ENCODE assay signal across 17 cellular contexts in genomic region chr2:170307052-170307451, GRCh38.
A peak's percentile ranks its signal among the peaks of the same experiment; 100 is the strongest.
DNase-seq lines count a peak whose midpoint lies in the region; ATAC-seq, FAIRE-seq and TF ChIP-seq lines count a peak whose summit lies in the region.
"Had no signal": no experiment of that assay in that cellular context is flagged by ENCODE, and none has a peak within 500 bp of the region (broad histone marks: within the 10 kb centered on the region; RNA-seq: fewer than 3 reads in every experiment).

No MANE protein-coding gene starts in this region.

- 62 to 72% (median 69%) methylated on average over 2 of the region's 2 CpGs for WGBS in adrenal gland, 4 donors

- H3K4me3 Mint-ChIP-seq in mesothelial cell of epicardium: no peak overlapping the region

- H3K36me3 Mint-ChIP-seq in mesothelial cell of epicardium: no peaks in the 10 kb centered on the region

- no peaks in the 10 kb centered on the region for H3K9me3 Mint-ChIP-seq in mesothelial cell of epicardium

- H3K9me3 ChIP-seq in PC-3 (ENCODE audit: low read length) (no peaks in the 10 kb centered on the region), mucosa of descending colon (no peaks in the 10 kb centered on the region), adrenal gland (replicated peaks in 1 of 3) (no peaks in the 10 kb centered on the region)
- H3K9me3 ChIP-seq: BLaER1, HAP-1 had no signal

- CTCF ChIA-PET in PC-3 (lab: Charles Lee): no interaction called here

- DNase-seq in DMS53 (lab: John Stamatoyannopoulos, UW): peak; percentile 75
- peak; percentile 65 for DNase-seq in PC-3
- no peak for DNase-seq in mucosa of descending colon
- DNase-seq in activated naive CD4-positive, alpha-beta T cell (lab: John Stamatoyannopoulos, UW): no peak
- DNase-seq in mesothelial cell of epicardium (ENCODE audit: low spot score in 2 of 2, unreplicated experiment in 2 of 2): no peak
- no peak for DNase-seq in adrenal gland
- DNase-seq: 8988T, AML-193, DMS79, IMR-90 had no signal

- H3K9ac ChIP-seq in PC-3 (ENCODE audit: low read length): no peak overlapping the region
- H3K9ac ChIP-seq: BLaER1 had no signal

- H3K4me3 ChIP-seq in PC-3 (ENCODE audit: low read length): no peak overlapping the region
- no peak overlapping the region for H3K4me3 ChIP-seq in mucosa of descending colon
- no peak overlapping the region for H3K4me3 ChIP-seq in adrenal gland
- H3K4me3 ChIP-seq: BLaER1, HAP-1 had no signal

- peaks cover 5% of the 10 kb centered on the region for H3F3A ChIP-seq in PC-3 (ENCODE audit: low read length, unreplicated experiment)

- peak overlapping the region; percentile 47 for H3K27ac ChIP-seq in PC-3 (ENCODE audit: low read length)
- no peak overlapping the region for H3K27ac ChIP-seq in adrenal gland
- H3K27ac ChIP-seq: BLaER1 had no signal

- TF ChIP-seq CTCF in PC-3 (conservative IDR thresholded peaks at IDR 0.05; ENCODE audit: low read depth, low read length) (no peak), mucosa of descending colon (IDR thresholded peaks at IDR 0.05) (no peak), mesothelial cell of epicardium (IDR thresholded peaks at IDR 0.05; ENCODE audit: unreplicated experiment) (no peak), adrenal gland (IDR thresholded peaks at IDR 0.05) (no peak)

- H3K36me3 ChIP-seq in PC-3 (ENCODE audit: low read depth, low read length): no peaks in the 10 kb centered on the region
- no peaks in the 10 kb centered on the region for H3K36me3 ChIP-seq in mucosa of descending colon (ENCODE audit: low read depth)
- H3K36me3 ChIP-seq in adrenal gland (replicated peaks in 1 of 2): no peaks in the 10 kb centered on the region
- H3K36me3 ChIP-seq: BLaER1, HAP-1 had no signal

- H3K9me2 ChIP-seq in PC-3 (replicated peaks; ENCODE audit: low read length): no peaks in the 10 kb centered on the region

- peaks cover 7% of the 10 kb centered on the region for H3K4me1 Mint-ChIP-seq in mesothelial cell of epicardium

- no TSS peak for BruUV-seq in PC-3 (replicated peaks; lab: Mats Ljungman, UMichigan)

- POLR2A ChIA-PET in PC-3 (lab: Charles Lee; ENCODE audit: unreplicated experiment): no interaction called here

- H3K79me2 ChIP-seq in PC-3 (ENCODE audit: low read length): no peaks in the 10 kb centered on the region

- no peak overlapping the region for H3K27ac Mint-ChIP-seq in mesothelial cell of epicardium

- intact Hi-C loops in PC-3 (cut with micrococcal nuclease): no loop called here
- intact Hi-C loops in mucosa of descending colon (cut with DNase I, micrococcal nuclease): no loop called here
- intact Hi-C loops in adrenal gland (cut with DNase I): no loop called here

- H3K27me3 ChIP-seq in PC-3 (ENCODE audit: low read length) (0 out of 2 replicates have a peak, but pooled peaks cover 4% of the 10 kb centered on the region), adrenal gland (peaks cover 3% of the 10 kb centered on the region)
- H3K27me3 ChIP-seq: BLaER1 had no signal

- no peaks in the 10 kb centered on the region for H4K20me1 ChIP-seq in PC-3 (ENCODE audit: low read length)
- H4K20me1 ChIP-seq: BLaER1 had no signal

- TF ChIP-seq POLR2A in adrenal gland (IDR thresholded peaks at IDR 0.05): no peak

- H3K27me3 Mint-ChIP-seq in mesothelial cell of epicardium (ENCODE audit: low read depth): peaks cover 4% of the 10 kb centered on the region

- H2AFZ ChIP-seq in PC-3 (ENCODE audit: low read length): no peak overlapping the region

- FAIRE-seq in colon (lab: Jason Lieb, UNC): peak; percentile 70
- FAIRE-seq: GM12892, GM19239, H1 had no signal

- peak overlapping the region; percentile 44 for H3K4me2 ChIP-seq in PC-3 (ENCODE audit: low read length)
- H3K4me2 ChIP-seq: BLaER1 had no signal

- H3K4me1 ChIP-seq in PC-3 (ENCODE audit: insufficient read depth, low read length) (peaks cover 36% of the 10 kb centered on the region), mucosa of descending colon (ENCODE audit: low read depth) (peaks cover 16% of the 10 kb centered on the region), adrenal gland (replicated peaks in 1 of 2) (no peaks in the 10 kb centered on the region)
- H3K4me1 ChIP-seq: BLaER1, HAP-1 had no signal

- ATAC-seq in PC-3 (peak; percentile 60), mucosa of descending colon (peak; percentile 64), HG03039 (IDR thresholded peaks at IDR 0.05; ENCODE audit: unreplicated experiment) (no peak)

Comparison
In these comparisons a context has a peak if more than half of its experiments do, and no peak if none do; other contexts are left out.
1. DNase-seq: peak in DMS53 (single experiment) and PC-3 (single experiment); none in mucosa of descending colon (0 of 3), activated naive CD4-positive, alpha-beta T cell (0 of 4), mesothelial cell of epicardium (0 of 2) and adrenal gland (0 of 7).